16 cellular contexts compared by ENCODE assay signal in the genomic region with DNA sequence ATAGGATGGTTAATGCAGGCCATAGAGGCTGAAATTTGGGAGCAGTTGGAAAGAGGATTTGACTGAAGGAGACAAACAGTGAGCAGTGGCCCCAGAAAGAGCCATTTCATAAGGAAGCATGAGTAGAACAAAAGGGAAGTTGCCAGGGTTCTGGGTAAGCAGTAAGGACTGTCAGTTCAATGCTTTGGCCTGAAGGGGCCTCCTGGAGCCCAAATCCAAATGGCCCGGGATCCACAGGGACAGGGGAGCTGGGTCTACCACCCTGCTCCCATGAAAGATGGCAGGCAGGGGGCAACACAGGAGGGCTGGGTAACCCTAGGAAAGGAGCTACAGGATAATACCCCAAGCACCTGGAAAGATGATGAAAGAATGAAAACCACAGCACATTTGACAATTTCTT. TPM values are rescaled to one million over a fixed set of nuclear protein-coding genes. Genes with fewer than 3 reads are reported as not detected.
DNase-seq lines count a peak whose midpoint lies in the region; ATAC-seq, FAIRE-seq and TF ChIP-seq lines count a peak whose summit lies in the region.
"Had no signal": no experiment of that assay in that cellular context is flagged by ENCODE, and none has a peak within 500 bp of the region (broad histone marks: within the 10 kb centered on the region; RNA-seq: fewer than 3 reads in every experiment).

No MANE protein-coding gene starts in this region.

- TF ChIP-seq POLR2A in K562 (conservative IDR thresholded peaks at IDR 0.05): no peak

- H3K9me3 ChIP-seq in K562 (replicated peaks; ENCODE audit: control insufficient read depth, insufficient read depth, low read depth, low read length) (no peaks in the 10 kb centered on the region), upper lobe of right lung (no peaks in the 10 kb centered on the region)
- H3K9me3 ChIP-seq: HAP-1 had no signal

- TF ChIP-seq CTCF in K562 (IDR thresholded peaks at IDR 0.05 in 2 of 3, conservative IDR thresholded peaks at IDR 0.05 in 1 of 3; ENCODE audit: insufficient read depth in 2 of 3, low read depth in 1 of 3, low read length in 3 of 3) (peak; percentile 41 to 48 (median 46); a peak in 3 of 6 replicates), upper lobe of right lung (IDR thresholded peaks at IDR 0.05) (peak; percentile 6)

- no TSS peak for BruUV-seq in K562 (replicated peaks; lab: Mats Ljungman, UMichigan)

- H3K4me2 ChIP-seq in K562 (ENCODE audit: insufficient read depth, low read length): no peak overlapping the region

- peaks cover 8% of the 10 kb centered on the region; the same call in 1 of the 3 replicates for H3K79me2 ChIP-seq in K562 (ENCODE audit: control insufficient read depth, insufficient read depth, low read length)

- no peaks in the 10 kb centered on the region for H3K36me3 Mint-ChIP-seq in activated naive CD4-positive, alpha-beta T cell treated with anti-CD3 and anti-CD28 coated beads, Interleukin-2, amount 10 ng/mL, durations not matched to agents 7 days and 5 days
- H3K36me3 Mint-ChIP-seq in activated T-cell treated with anti-CD3 and anti-CD28 coated beads, Interleukin-2, amount 50 U/mL, for 4 hours (ENCODE audit: insufficient read depth): no peaks in the 10 kb centered on the region

- intact Hi-C loops in K562 (cut with micrococcal nuclease): no loop called here
- intact Hi-C loops in upper lobe of right lung (cut with DNase I): no loop called here

- H3K27me3 ChIP-seq in K562 (ENCODE audit: control insufficient read depth in 2 of 2, insufficient read depth in 2 of 2, low read length in 2 of 2) (no peaks in the 10 kb centered on the region), upper lobe of right lung (no peaks in the 10 kb centered on the region)

- 17% methylated on average over 1 of the region's 1 CpG for WGBS in K562 (ENCODE audit: insufficient coverage, low coverage, missing lambda C conversion rate)

- H2AFZ ChIP-seq in K562 (ENCODE audit: low read depth, low read length): peak overlapping the region; percentile 46

- in situ Hi-C loops in K562 (cut with MboI): no loop called here

- H3K9ac ChIP-seq in K562 (ENCODE audit: insufficient read depth in 1 of 2, low read depth in 2 of 2, low read length in 2 of 2): no peak overlapping the region

- H3K27me3 Mint-ChIP-seq in activated naive CD4-positive, alpha-beta T cell treated with anti-CD3 and anti-CD28 coated beads, Interleukin-2, amount 10 ng/mL, durations not matched to agents 7 days and 5 days: no peaks in the 10 kb centered on the region
- H3K27me3 Mint-ChIP-seq in activated T-cell treated with anti-CD3 and anti-CD28 coated beads, Interleukin-2, amount 50 U/mL, for 4 hours (ENCODE audit: low read depth): no peaks in the 10 kb centered on the region

- H3K4me3 Mint-ChIP-seq in activated naive CD4-positive, alpha-beta T cell treated with anti-CD3 and anti-CD28 coated beads, Interleukin-2, amount 10 ng/mL, durations not matched to agents 7 days and 5 days: no peak overlapping the region
- H3K4me3 Mint-ChIP-seq in activated T-cell treated with anti-CD3 and anti-CD28 coated beads, Interleukin-2, amount 50 U/mL, for 4 hours: no peak overlapping the region

- H3K4me1 ChIP-seq in K562 (replicated peaks in 1 of 2; ENCODE audit: control insufficient read depth in 2 of 2, insufficient read depth in 2 of 2, low read length in 2 of 2) (peaks cover 0 to 3% of the 10 kb centered on the region in 2 experiments; a peak in 3 of 5 replicates), upper lobe of right lung (no peaks in the 10 kb centered on the region)
- H3K4me1 ChIP-seq: HAP-1 had no signal

- CTCF ChIA-PET in K562 (lab: Yijun Ruan, JAX; ENCODE audit: low intra/inter-chr PET ratio): no interaction called here
- CTCF ChIA-PET in activated naive CD4-positive, alpha-beta T cell treated with anti-CD3 and anti-CD28 coated beads, Interleukin-2, amount 10 ng/mL, durations not matched to agents 7 days and 5 days (lab: Charles Lee): no interaction called here

- TF ChIP-seq RAD21 in K562 (CRISPR knock-in tag; conservative IDR thresholded peaks at IDR 0.05 in 1 of 2, IDR thresholded peaks at IDR 0.05 in 1 of 2): peak; percentile 25 to 42; a peak in 3 of 4 replicates

- H3K27ac Mint-ChIP-seq in activated naive CD4-positive, alpha-beta T cell treated with anti-CD3 and anti-CD28 coated beads, Interleukin-2, amount 10 ng/mL, durations not matched to agents 7 days and 5 days: no peak overlapping the region

- no peak for TF ChIP-seq EP300 in K562 (IDR thresholded peaks at IDR 0.05; ENCODE audit: low read length)

- POLR2A ChIA-PET in K562 (lab: Yijun Ruan, JAX): interaction anchor here (1.1 kb wide), 1 partner anchor 28 kb away, joined by 3 read pairs; no protein-coding TSS in a partner anchor

- H3K9me3 Mint-ChIP-seq in activated naive CD4-positive, alpha-beta T cell treated with anti-CD3 and anti-CD28 coated beads, Interleukin-2, amount 10 ng/mL, durations not matched to agents 7 days and 5 days: no peaks in the 10 kb centered on the region
- H3K9me3 Mint-ChIP-seq in activated T-cell treated with anti-CD3 and anti-CD28 coated beads, Interleukin-2, amount 50 U/mL, for 4 hours: no peaks in the 10 kb centered on the region

- peak; percentile 19 for FAIRE-seq in K562 (lab: Jason Lieb, UNC)
- FAIRE-seq: A204.1 had no signal

- H3K36me3 ChIP-seq in K562 (ENCODE audit: control insufficient read depth, insufficient read depth, low read length) (no peaks in the 10 kb centered on the region), upper lobe of right lung (no peaks in the 10 kb centered on the region)
- H3K36me3 ChIP-seq: HAP-1 had no signal

- DNase-seq in NCI-H82 (lab: John Stamatoyannopoulos, UW) (peak; percentile 12), NCI-H82 treated with DMSO at 0.1 percent for 48 hours (lab: John Stamatoyannopoulos, UW; ENCODE audit: unreplicated experiment) (no peak), NOMO-1 treated with dmso at 0.1 percent for 144 hours (lab: John Stamatoyannopoulos, UW; ENCODE audit: unreplicated experiment) (peak; percentile 33), K562 (ENCODE audit: extremely low read depth in 1 of 4, low spot score in 3 of 4) (peak; percentile 16 to 41 (median 32)), upper lobe of right lung (no peak)
- no peak for DNase-seq in activated naive CD4-positive, alpha-beta T cell treated with anti-CD3 and anti-CD28 coated beads, Interleukin-2, amount 10 ng/mL, durations not matched to agents 7 days and 5 days
- no peak for DNase-seq in activated T-cell treated with anti-CD3 and anti-CD28 coated beads, Interleukin-2, amount 50 U/mL, for 4 hours
- DNase-seq: activated naive CD4-positive, alpha-beta T cell treated with Interleukin-2 at 50 U/mL for 16 hours; dorsolateral prefrontal cortex; NCI-H1930; stimulated activated CD4-positive, alpha-beta T cell treated with anti-CD3 and anti-CD28 coated beads, Interleukin-2, amount 100 ng/mL, for 48 hours had no signal

- H3K4me1 Mint-ChIP-seq in activated naive CD4-positive, alpha-beta T cell treated with anti-CD3 and anti-CD28 coated beads, Interleukin-2, amount 10 ng/mL, durations not matched to agents 7 days and 5 days: peaks cover 4% of the 10 kb centered on the region
- H3K4me1 Mint-ChIP-seq in activated T-cell treated with anti-CD3 and anti-CD28 coated beads, Interleukin-2, amount 50 U/mL, for 4 hours (ENCODE audit: low read depth): peaks cover 7% of the 10 kb centered on the region

- peak; percentile 45 for ATAC-seq in K562
- no peak for ATAC-seq in upper lobe of right lung
- no peak for ATAC-seq in activated T-cell treated with anti-CD3 and anti-CD28 coated beads, Interleukin-2, amount 50 U/mL, for 4 hours
- ATAC-seq in HG03432 (IDR thresholded peaks at IDR 0.05; ENCODE audit: unreplicated experiment): no peak
- ATAC-seq: sciatic nerve had no signal

- H3K9me1 ChIP-seq in K562 (ENCODE audit: control insufficient read depth, insufficient read depth, low read length): no peaks in the 10 kb centered on the region

- H3K27ac ChIP-seq in K562 (ENCODE audit: extremely low read depth, low read depth, low read length): no peak overlapping the region
- no peak overlapping the region for H3K27ac ChIP-seq in upper lobe of right lung
- H3K27ac ChIP-seq: dorsolateral prefrontal cortex, SK-N-MC had no signal

- no peak overlapping the region for H3K4me3 ChIP-seq in K562
- no peak overlapping the region for H3K4me3 ChIP-seq in upper lobe of right lung
- H3K4me3 ChIP-seq: dorsolateral prefrontal cortex, HAP-1, SK-N-MC had no signal

- H4K20me1 ChIP-seq in K562 (replicated peaks; ENCODE audit: control insufficient read depth, insufficient read depth, low read length): no peaks in the 10 kb centered on the region

TF ChIP-seq in K562, 482 proteins besides CTCF, POLR2A, EP300 and RAD21:
- TF ChIP-seq, protein P1, sequence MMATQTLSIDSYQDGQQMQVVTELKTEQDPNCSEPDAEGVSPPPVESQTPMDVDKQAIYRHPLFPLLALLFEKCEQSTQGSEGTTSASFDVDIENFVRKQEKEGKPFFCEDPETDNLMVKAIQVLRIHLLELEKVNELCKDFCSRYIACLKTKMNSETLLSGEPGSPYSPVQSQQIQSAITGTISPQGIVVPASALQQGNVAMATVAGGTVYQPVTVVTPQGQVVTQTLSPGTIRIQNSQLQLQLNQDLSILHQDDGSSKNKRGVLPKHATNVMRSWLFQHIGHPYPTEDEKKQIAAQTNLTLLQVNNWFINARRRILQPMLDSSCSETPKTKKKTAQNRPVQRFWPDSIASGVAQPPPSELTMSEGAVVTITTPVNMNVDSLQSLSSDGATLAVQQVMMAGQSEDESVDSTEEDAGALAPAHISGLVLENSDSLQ (IDR thresholded peaks at IDR 0.05): 0 out of 2 replicates have a peak, but pooled peaks have one; percentile 18
- no peak for TF ChIP-seq DACH1 (IDR thresholded peaks at IDR 0.05; ENCODE audit: partially characterized antibody)

RNA-seq across cellular contexts. Expression of a gene that starts 4.1 kb away (rescaled TPM):
- 24.1 and 66.2 TPM in 2 replicates for total RNA-seq in K562 (2011; cell fraction: chromatin; rRNA removed; ENCODE audit: low replicate concordance)
- 14.2 and 18.3 TPM in 2 replicates for total RNA-seq in K562 (2011; cell fraction: nucleolus; rRNA removed)
- 26.8 and 37.5 TPM in 2 replicates for total RNA-seq in K562 (2011; cell fraction: nucleoplasm; rRNA removed)
- 16.0 and 17.1 TPM in 2 replicates for total RNA-seq in K562 (2014; rRNA removed)
- 21.9 and 22.7 TPM in 2 replicates for total RNA-seq in K562 (2014; rRNA removed; fragmentation: Illumina TruSeq; extraction: Trizol)
- total RNA-seq in K562 (2015; rRNA removed; fragmentation: Illumina TruSeq; extraction: Trizol): 42.0 and 44.9 TPM in 2 replicates
- 17.8 and 19.7 TPM in 2 replicates for total RNA-seq in K562 (2021)
- 29.6 and 41.7 TPM in 2 replicates for polyA plus RNA-seq in K562 (2011; rRNA removed)
- polyA plus RNA-seq in K562 (2011; cell fraction: cytosol; rRNA removed): 7.1 and 10.3 TPM in 2 replicates
- polyA plus RNA-seq in K562 (2011; cell fraction: nucleus; rRNA removed): 89.0 and 93.3 TPM in 2 replicates
- polyA plus RNA-seq in K562 (2012): 19.6 and 20.4 TPM in 2 replicates
- polyA plus RNA-seq in K562 (2014; fragmentation: Illumina TruSeq; extraction: Trizol): 25.8 and 31.5 TPM in 2 replicates
- polyA plus RNA-seq in K562 (2014; fragmentation: Nextera tagmentation; extraction: Ambion mirVana): 10 to 100 TPM in 1 of 2 experiments, 1 to 10 TPM in 1; 6.1 to 10.8 TPM
- 32.1 and 40.5 TPM in 2 replicates for polyA plus RNA-seq in K562 (2014; rRNA removed)
- polyA minus RNA-seq in K562 (2011; rRNA and poly(A)+ RNA removed): 16.4 and 17.2 TPM in 2 replicates
- polyA minus RNA-seq in K562 (2011; cell fraction: cytosol; rRNA and poly(A)+ RNA removed): 6.3 and 6.6 TPM in 2 replicates
- polyA minus RNA-seq in K562 (2011; cell fraction: nucleus; rRNA and poly(A)+ RNA removed): 24.9 and 33.8 TPM in 2 replicates
- total RNA-seq in upper lobe of right lung: 7.4 TPM
- 10 to 100 TPM; 12.1 to 14.9 (median 14.8) TPM for total RNA-seq in activated T-cell treated with anti-CD3 and anti-CD28 coated beads, Interleukin-2, amount 50 U/mL, for 4 hours

Comparison
In these comparisons a context has a peak if more than half of its experiments do, and no peak if none do; other contexts are left out.
1. DNase-seq: peak in NCI-H82 (single experiment), NOMO-1 treated with dmso at 0.1 percent for 144 hours (single experiment) and K562 (4 of 4); none in NCI-H82 treated with DMSO at 0.1 percent for 48 hours (single experiment), upper lobe of right lung (single experiment), activated naive CD4-positive, alpha-beta T cell treated with anti-CD3 and anti-CD28 coated beads, Interleukin-2, amount 10 ng/mL, durations not matched to agents 7 days and 5 days (single experiment) and activated T-cell treated with anti-CD3 and anti-CD28 coated beads, Interleukin-2, amount 50 U/mL, for 4 hours (single experiment).